21 cellular contexts compared by ENCODE assay signal in the genomic region with DNA sequence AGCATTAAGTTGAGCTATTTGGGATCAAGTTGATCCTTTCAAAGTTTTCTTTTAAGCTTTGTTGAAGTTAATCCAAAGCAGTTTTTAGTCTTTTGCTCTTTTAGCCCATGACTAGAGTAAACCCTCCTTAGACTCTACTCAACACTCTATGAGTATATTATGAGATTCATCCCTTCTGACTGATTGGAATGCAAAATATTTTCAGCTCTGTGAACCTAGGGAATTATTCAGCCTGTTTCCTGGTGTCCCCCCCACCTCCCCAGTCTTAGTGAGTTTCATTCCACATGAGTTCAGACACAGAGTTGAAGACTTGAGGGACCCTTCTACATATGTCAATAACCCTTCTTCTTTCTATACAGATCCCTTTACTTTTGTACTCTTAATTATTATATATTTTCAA.
"Had no signal": no experiment of that assay in that cellular context is flagged by ENCODE, and none has a peak within 500 bp of the region (broad histone marks: within the 10 kb centered on the region; RNA-seq: fewer than 3 reads in every experiment).

No MANE protein-coding gene starts in this region.

- DNase-seq: activated CD4-positive, alpha-beta T cell treated with anti-CD3 and anti-CD28 coated beads, Interleukin-2, amount 50 U/mL, for 1 hour; activated CD8-positive, alpha-beta T cell treated with anti-CD3 and anti-CD28 coated beads, Interleukin-2, amount 10 ng/mL, durations not matched to agents 7 days and 5 days; activated gamma-delta T cell; anterior cingulate cortex; central memory CD4-positive, alpha-beta T cell; dorsolateral prefrontal cortex; effector memory CD8-positive, alpha-beta T cell; foreskin melanocyte; glutamatergic neuron; immature natural killer cell; left ventricle myocardium superior; mammary epithelial cell; naive thymus-derived CD8-positive, alpha-beta T cell; stimulated activated CD4-positive, alpha-beta T cell treated with anti-CD3 and anti-CD28 coated beads, Interleukin-12 subunit alpha, Interleukin-12 subunit beta, amount 100 ng/mL, for 4 hours; stimulated activated naive CD8-positive, alpha-beta T cell treated with anti-CD3 and anti-CD28 coated beads, Interleukin-15, amount 100 ng/mL, for 72 hours; tibial artery had no signal

- FAIRE-seq: colon, endothelial cell of umbilical vein had no signal

- H3K27me3 ChIP-seq: dorsolateral prefrontal cortex, hepatocyte, tibial artery had no signal

- H3K4me3 ChIP-seq: dorsolateral prefrontal cortex, hepatocyte, prostate gland, tibial artery had no signal

- H3K36me3 ChIP-seq: prostate gland, tibial artery had no signal

- H3K4me1 ChIP-seq: prostate gland, tibial artery had no signal

- H3K27ac ChIP-seq: dorsolateral prefrontal cortex, hepatocyte, prostate gland, tibial artery had no signal

- ATAC-seq: activated CD8-positive, alpha-beta T cell treated with anti-CD3 and anti-CD28 coated beads, Interleukin-2, amount 10 ng/mL, durations not matched to agents 7 days and 5 days; effector memory CD8-positive, alpha-beta T cell; esophagus mucosa; left ventricle myocardium superior; naive thymus-derived CD8-positive, alpha-beta T cell; stimulated activated naive CD8-positive, alpha-beta T cell treated with anti-CD3 and anti-CD28 coated beads, Interleukin-15, amount 100 ng/mL, for 72 hours had no signal

- H3K9me3 ChIP-seq: prostate gland had no signal
